ENCODE assay signal across 1 cellular context in the genomic region with DNA sequence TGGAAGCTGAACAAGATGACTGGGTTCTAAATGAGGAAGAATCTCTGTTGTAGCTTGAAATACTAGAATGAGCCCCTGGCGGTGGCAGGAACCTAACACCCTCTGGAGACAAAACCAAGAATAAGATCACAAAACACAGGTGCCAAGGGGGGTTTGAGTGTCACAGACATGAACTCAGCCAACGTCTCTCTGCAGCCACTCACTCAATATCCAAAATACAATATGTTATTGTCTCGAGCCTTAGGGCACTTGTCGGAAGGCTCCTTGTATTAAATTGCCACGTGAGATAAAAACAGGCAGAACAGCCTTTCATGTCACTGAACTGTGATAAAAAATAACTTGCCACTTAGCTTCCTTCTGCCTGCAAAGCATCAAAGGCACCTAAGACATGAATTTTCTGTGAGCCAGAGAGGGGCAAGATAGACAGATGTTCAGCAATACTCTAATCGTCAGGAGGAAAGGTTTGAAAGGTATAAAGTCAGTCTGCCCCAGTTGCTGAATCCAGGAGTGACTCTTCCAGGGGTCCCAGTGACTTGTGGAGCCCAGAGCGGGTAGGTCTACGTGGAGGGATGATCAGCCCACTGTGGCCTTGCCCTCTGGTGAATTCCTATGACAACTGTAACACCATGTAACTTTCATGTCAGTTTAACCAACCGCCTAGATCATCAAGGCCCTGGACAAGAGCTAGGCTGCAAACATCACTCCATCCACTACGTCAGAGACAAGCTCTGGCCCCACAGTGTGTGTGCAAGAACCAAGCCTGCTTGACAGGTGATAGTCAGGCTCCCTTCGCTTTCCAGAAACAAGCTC.
TF ChIP-seq lines count a peak whose summit lies in the region.

No MANE protein-coding gene starts in this region.

TF ChIP-seq in GM23338, 12 proteins besides CTCF, POLR2A, EP300 and RAD21:
- TF ChIP-seq JUNB (IDR thresholded peaks at IDR 0.05; ENCODE audit: unreplicated experiment): no peak
- TF ChIP-seq EZH2phosphoT487 (IDR thresholded peaks at IDR 0.05; ENCODE audit: unreplicated experiment): no peak
- TF ChIP-seq, protein P1, sequence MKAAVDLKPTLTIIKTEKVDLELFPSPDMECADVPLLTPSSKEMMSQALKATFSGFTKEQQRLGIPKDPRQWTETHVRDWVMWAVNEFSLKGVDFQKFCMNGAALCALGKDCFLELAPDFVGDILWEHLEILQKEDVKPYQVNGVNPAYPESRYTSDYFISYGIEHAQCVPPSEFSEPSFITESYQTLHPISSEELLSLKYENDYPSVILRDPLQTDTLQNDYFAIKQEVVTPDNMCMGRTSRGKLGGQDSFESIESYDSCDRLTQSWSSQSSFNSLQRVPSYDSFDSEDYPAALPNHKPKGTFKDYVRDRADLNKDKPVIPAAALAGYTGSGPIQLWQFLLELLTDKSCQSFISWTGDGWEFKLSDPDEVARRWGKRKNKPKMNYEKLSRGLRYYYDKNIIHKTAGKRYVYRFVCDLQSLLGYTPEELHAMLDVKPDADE (IDR thresholded peaks at IDR 0.05): no peak
- TF ChIP-seq NANOG (IDR thresholded peaks at IDR 0.05; ENCODE audit: borderline replicate concordance): no peak
- TF ChIP-seq CREB1 (CRISPR knock-in tag; IDR thresholded peaks at IDR 0.05; ENCODE audit: low read depth): no peak
- TF ChIP-seq STAT1 (IDR thresholded peaks at IDR 0.05; ENCODE audit: unreplicated experiment): no peak
- no peak for TF ChIP-seq POLR2AphosphoS5 (IDR thresholded peaks at IDR 0.05; ENCODE audit: low read depth)
- TF ChIP-seq, protein P2, sequence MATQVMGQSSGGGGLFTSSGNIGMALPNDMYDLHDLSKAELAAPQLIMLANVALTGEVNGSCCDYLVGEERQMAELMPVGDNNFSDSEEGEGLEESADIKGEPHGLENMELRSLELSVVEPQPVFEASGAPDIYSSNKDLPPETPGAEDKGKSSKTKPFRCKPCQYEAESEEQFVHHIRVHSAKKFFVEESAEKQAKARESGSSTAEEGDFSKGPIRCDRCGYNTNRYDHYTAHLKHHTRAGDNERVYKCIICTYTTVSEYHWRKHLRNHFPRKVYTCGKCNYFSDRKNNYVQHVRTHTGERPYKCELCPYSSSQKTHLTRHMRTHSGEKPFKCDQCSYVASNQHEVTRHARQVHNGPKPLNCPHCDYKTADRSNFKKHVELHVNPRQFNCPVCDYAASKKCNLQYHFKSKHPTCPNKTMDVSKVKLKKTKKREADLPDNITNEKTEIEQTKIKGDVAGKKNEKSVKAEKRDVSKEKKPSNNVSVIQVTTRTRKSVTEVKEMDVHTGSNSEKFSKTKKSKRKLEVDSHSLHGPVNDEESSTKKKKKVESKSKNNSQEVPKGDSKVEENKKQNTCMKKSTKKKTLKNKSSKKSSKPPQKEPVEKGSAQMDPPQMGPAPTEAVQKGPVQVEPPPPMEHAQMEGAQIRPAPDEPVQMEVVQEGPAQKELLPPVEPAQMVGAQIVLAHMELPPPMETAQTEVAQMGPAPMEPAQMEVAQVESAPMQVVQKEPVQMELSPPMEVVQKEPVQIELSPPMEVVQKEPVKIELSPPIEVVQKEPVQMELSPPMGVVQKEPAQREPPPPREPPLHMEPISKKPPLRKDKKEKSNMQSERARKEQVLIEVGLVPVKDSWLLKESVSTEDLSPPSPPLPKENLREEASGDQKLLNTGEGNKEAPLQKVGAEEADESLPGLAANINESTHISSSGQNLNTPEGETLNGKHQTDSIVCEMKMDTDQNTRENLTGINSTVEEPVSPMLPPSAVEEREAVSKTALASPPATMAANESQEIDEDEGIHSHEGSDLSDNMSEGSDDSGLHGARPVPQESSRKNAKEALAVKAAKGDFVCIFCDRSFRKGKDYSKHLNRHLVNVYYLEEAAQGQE (IDR thresholded peaks at IDR 0.05; ENCODE audit: unreplicated experiment): no peak
- TF ChIP-seq EZH2 (IDR thresholded peaks at IDR 0.05; ENCODE audit: low read depth, unreplicated experiment): no peak
- TF ChIP-seq, protein P3, sequence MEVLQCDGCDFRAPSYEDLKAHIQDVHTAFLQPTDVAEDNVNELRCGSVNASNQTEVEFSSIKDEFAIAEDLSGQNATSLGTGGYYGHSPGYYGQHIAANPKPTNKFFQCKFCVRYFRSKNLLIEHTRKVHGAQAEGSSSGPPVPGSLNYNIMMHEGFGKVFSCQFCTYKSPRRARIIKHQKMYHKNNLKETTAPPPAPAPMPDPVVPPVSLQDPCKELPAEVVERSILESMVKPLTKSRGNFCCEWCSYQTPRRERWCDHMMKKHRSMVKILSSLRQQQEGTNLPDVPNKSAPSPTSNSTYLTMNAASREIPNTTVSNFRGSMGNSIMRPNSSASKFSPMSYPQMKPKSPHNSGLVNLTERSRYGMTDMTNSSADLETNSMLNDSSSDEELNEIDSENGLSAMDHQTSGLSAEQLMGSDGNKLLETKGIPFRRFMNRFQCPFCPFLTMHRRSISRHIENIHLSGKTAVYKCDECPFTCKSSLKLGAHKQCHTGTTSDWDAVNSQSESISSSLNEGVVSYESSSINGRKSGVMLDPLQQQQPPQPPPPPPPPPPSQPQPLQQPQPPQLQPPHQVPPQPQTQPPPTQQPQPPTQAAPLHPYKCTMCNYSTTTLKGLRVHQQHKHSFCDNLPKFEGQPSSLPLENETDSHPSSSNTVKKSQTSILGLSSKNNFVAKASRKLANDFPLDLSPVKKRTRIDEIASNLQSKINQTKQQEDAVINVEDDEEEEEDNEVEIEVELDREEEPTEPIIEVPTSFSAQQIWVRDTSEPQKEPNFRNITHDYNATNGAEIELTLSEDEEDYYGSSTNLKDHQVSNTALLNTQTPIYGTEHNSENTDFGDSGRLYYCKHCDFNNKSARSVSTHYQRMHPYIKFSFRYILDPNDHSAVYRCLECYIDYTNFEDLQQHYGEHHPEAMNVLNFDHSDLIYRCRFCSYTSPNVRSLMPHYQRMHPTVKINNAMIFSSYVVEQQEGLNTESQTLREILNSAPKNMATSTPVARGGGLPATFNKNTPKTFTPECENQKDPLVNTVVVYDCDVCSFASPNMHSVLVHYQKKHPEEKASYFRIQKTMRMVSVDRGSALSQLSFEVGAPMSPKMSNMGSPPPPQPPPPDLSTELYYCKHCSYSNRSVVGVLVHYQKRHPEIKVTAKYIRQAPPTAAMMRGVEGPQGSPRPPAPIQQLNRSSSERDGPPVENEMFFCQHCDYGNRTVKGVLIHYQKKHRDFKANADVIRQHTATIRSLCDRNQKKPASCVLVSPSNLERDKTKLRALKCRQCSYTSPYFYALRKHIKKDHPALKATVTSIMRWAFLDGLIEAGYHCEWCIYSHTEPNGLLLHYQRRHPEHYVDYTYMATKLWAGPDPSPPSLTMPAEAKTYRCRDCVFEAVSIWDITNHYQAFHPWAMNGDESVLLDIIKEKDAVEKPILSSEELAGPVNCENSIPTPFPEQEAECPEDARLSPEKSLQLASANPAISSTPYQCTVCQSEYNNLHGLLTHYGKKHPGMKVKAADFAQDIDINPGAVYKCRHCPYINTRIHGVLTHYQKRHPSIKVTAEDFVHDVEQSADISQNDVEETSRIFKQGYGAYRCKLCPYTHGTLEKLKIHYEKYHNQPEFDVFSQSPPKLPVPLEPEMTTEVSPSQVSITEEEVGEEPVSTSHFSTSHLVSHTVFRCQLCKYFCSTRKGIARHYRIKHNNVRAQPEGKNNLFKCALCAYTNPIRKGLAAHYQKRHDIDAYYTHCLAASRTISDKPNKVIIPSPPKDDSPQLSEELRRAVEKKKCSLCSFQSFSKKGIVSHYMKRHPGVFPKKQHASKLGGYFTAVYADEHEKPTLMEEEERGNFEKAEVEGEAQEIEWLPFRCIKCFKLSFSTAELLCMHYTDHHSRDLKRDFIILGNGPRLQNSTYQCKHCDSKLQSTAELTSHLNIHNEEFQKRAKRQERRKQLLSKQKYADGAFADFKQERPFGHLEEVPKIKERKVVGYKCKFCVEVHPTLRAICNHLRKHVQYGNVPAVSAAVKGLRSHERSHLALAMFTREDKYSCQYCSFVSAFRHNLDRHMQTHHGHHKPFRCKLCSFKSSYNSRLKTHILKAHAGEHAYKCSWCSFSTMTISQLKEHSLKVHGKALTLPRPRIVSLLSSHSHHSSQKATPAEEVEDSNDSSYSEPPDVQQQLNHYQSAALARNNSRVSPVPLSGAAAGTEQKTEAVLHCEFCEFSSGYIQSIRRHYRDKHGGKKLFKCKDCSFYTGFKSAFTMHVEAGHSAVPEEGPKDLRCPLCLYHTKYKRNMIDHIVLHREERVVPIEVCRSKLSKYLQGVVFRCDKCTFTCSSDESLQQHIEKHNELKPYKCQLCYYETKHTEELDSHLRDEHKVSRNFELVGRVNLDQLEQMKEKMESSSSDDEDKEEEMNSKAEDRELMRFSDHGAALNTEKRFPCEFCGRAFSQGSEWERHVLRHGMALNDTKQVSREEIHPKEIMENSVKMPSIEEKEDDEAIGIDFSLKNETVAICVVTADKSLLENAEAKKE (CRISPR knock-in tag; IDR thresholded peaks at IDR 0.05): no peak
- TF ChIP-seq ZNF114 (CRISPR knock-in tag; IDR thresholded peaks at IDR 0.05): no peak
- TF ChIP-seq ZNF331 (CRISPR knock-in tag; IDR thresholded peaks at IDR 0.05; ENCODE audit: low read depth): no peak
